ENCODE assay signal across 10 cellular contexts in the genomic region with DNA sequence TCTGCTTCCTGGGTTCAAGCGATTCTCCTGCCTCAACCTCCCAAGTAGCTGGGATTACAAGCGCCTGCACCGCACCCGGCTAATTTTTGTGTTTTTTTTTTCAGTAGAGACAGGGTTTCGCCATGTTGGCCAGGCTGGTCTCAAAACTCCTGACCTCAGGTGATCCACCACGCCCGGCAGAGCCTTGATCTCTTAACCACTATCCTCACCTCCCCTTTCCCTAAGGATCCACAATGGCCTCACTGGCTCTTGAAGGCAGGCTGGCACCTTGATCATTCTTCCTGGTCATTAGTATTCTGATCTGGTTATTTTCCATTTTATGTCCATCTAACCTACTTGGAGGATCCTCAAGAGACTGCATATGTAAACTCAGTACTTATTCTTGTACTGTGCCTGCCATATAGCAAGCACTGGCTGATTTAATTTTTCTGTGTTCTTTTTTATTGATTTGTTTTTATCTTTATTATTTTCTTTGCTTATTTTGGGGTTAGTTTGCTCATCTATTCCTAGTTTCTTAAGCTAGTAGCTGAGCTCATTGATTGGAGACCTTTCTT. TPM values are rescaled to one million over a fixed set of nuclear protein-coding genes. Genes with fewer than 3 reads are reported as not detected.
DNase-seq lines count a peak whose midpoint lies in the region; ATAC-seq and TF ChIP-seq lines count a peak whose summit lies in the region.
"Had no signal": no experiment of that assay in that cellular context is flagged by ENCODE, and none has a peak within 500 bp of the region (broad histone marks: within the 10 kb centered on the region; RNA-seq: fewer than 3 reads in every experiment).

No MANE protein-coding gene starts in this region.

- no peaks in the 10 kb centered on the region for H3K27me3 Mint-ChIP-seq in CD4-positive, alpha-beta memory T cell
- H3K27me3 Mint-ChIP-seq in GM23338 (ENCODE audit: insufficient read depth, low read depth, poor library complexity), result peaks cover 82% of the 10 kb centered on the region

- H3K9me3 Mint-ChIP-seq in CD4-positive, alpha-beta memory T cell, result peaks cover 0 to 3% (median 0%) of the 10 kb centered on the region in 8 donors
- H3K9me3 Mint-ChIP-seq in GM23338, result peaks cover 54% of the 10 kb centered on the region; the same call in 2 of the 3 replicates

- H4K20me1 ChIP-seq in GM23338 (replicated peaks; ENCODE audit: insufficient read depth), result peaks cover 6% of the 10 kb centered on the region

- peaks cover 17% of the 10 kb centered on the region for H3K79me2 ChIP-seq in GM23338 (replicated peaks; ENCODE audit: insufficient read depth)

- H3K4me3 ChIP-seq in CD4-positive, alpha-beta memory T cell (ENCODE audit: low read length in 2 of 2), result no peak overlapping the region
- H3K4me3 ChIP-seq in GM23338, result no peak overlapping the region
- H3K4me3 ChIP-seq in brain microvascular endothelial cell (ENCODE audit: low read depth, low read length), result no peak overlapping the region

- H2AFZ ChIP-seq in GM23338, result no peak overlapping the region

- no peak for TF ChIP-seq CTCF in GM23338 (conservative IDR thresholded peaks at IDR 0.05; ENCODE audit: low read depth in 2 of 2)
- no peak for TF ChIP-seq CTCF in brain microvascular endothelial cell (IDR thresholded peaks at IDR 0.05; ENCODE audit: low read depth, low read length, missing control alignments)

- no peak overlapping the region for H3K4me2 ChIP-seq in GM23338

- peaks cover 36 to 63% (median 51%) of the 10 kb centered on the region in 4 donors for H3K4me1 Mint-ChIP-seq in CD4-positive, alpha-beta memory T cell
- peaks cover 25% of the 10 kb centered on the region for H3K4me1 Mint-ChIP-seq in GM23338

- H3K4me1 ChIP-seq in CD4-positive, alpha-beta memory T cell (ENCODE audit: insufficient read depth, low read length), result peaks cover 65% of the 10 kb centered on the region
- peaks cover 22% of the 10 kb centered on the region for H3K4me1 ChIP-seq in GM23338 (ENCODE audit: insufficient read depth)

- H3K4me3 Mint-ChIP-seq in CD4-positive, alpha-beta memory T cell, result peak overlapping the region in 7 of 8 donors; percentile 17 to 80 (median 69)
- peak overlapping the region; percentile 49; the same call in 2 of the 3 replicates for H3K4me3 Mint-ChIP-seq in GM23338

- H3K27ac ChIP-seq in CD4-positive, alpha-beta memory T cell (ENCODE audit: low read depth, low read length), result no peak overlapping the region
- H3K27ac ChIP-seq in GM23338 (ENCODE audit: low read depth) (peak overlapping the region; percentile 100), brain microvascular endothelial cell (no peak overlapping the region)

- H3K9me3 ChIP-seq in CD4-positive, alpha-beta memory T cell (ENCODE audit: control insufficient read depth in 1 of 2, low read length in 2 of 2), result no peaks in the 10 kb centered on the region
- H3K9me3 ChIP-seq: stomach had no signal

- peaks cover 85% of the 10 kb centered on the region for H3F3A ChIP-seq in GM23338 (replicated peaks; ENCODE audit: low read depth)

- H3K36me3 ChIP-seq in CD4-positive, alpha-beta memory T cell (ENCODE audit: insufficient read depth, low read length), result peaks cover 44% of the 10 kb centered on the region
- peaks cover 43% of the 10 kb centered on the region for H3K36me3 ChIP-seq in GM23338 (ENCODE audit: insufficient read depth)
- H3K36me3 ChIP-seq in brain microvascular endothelial cell (replicated peaks), result peaks cover 61% of the 10 kb centered on the region

- CTCF ChIA-PET in CD4-positive, alpha-beta memory T cell (lab: Charles Lee; ENCODE audit: partially characterized antibody), result interaction anchor here (1.5 kb wide), 1 partner anchor 224 kb away, joined by 5 read pairs; the partner anchor contains the start of gene YTHDF2

- POLR2A ChIA-PET in CD4-positive, alpha-beta memory T cell (lab: Charles Lee; ENCODE audit: partially characterized antibody), result interaction anchor here (0.6 to 10.8 kb wide), 7 partner anchors 68 to 896 kb away, joined by 3 to 234 read pairs (median 3); partner anchors contain the start of gene EPB41

- peaks cover 45 to 63% of the 10 kb centered on the region in 2 donors for H3K36me3 Mint-ChIP-seq in CD4-positive, alpha-beta memory T cell
- H3K36me3 Mint-ChIP-seq in GM23338 (ENCODE audit: low read depth), result peaks cover 75% of the 10 kb centered on the region

- ATAC-seq in GM23338 (peak; percentile 0; the same call in 1 of the 3 replicates), HG03196 (IDR thresholded peaks at IDR 0.05; ENCODE audit: unreplicated experiment) (no peak), GM18858 (IDR thresholded peaks at IDR 0.05; ENCODE audit: unreplicated experiment) (no peak)

- H3K9me2 ChIP-seq in GM23338 (ENCODE audit: insufficient read depth), result no peaks in the 10 kb centered on the region

- no peaks in the 10 kb centered on the region for H3K27me3 ChIP-seq in CD4-positive, alpha-beta memory T cell (ENCODE audit: insufficient read depth, low read length)
- no peaks in the 10 kb centered on the region for H3K27me3 ChIP-seq in GM23338 (ENCODE audit: insufficient read depth)
- no peaks in the 10 kb centered on the region for H3K27me3 ChIP-seq in brain microvascular endothelial cell (replicated peaks)
- H3K27me3 ChIP-seq: stomach had no signal

- peak overlapping the region; percentile 67 to 96 (median 88) for H3K27ac Mint-ChIP-seq in CD4-positive, alpha-beta memory T cell
- H3K27ac Mint-ChIP-seq in GM23338, result peak overlapping the region; percentile 88

- in situ Hi-C loops in brain microvascular endothelial cell (cut with HindIII; ENCODE audit: low pct_ligation_motif_present, low sequenced_read_pairs), result no loop called here

- intact Hi-C loops in CD4-positive, alpha-beta memory T cell (cut with micrococcal nuclease), result no loop called here

- no peak for DNase-seq in CD4-positive, alpha-beta memory T cell
- DNase-seq in GM23338 (ENCODE audit: low spot score) (no peak), iris pigment epithelial cell (ENCODE audit: low read depth) (peak; percentile 26), brain microvascular endothelial cell (no peak), COR-L47 (lab: John Stamatoyannopoulos, UW) (no peak)
- peak; percentile 27 to 32 for DNase-seq in activated CD4-positive, alpha-beta T cell treated with anti-CD3 and anti-CD28 coated beads, Interleukin-2, amount 50 U/mL, for 24 hours (ENCODE audit: low read depth in 1 of 2, low spot score in 1 of 2)
- DNase-seq: SIG-M5, stomach had no signal

TF ChIP-seq in GM23338, 12 proteins besides CTCF, POLR2A, EP300 and RAD21 (continues in another document):
- TF ChIP-seq EZH2 (IDR thresholded peaks at IDR 0.05; ENCODE audit: low read depth, unreplicated experiment) (no peak), ZNF114 (CRISPR knock-in tag; IDR thresholded peaks at IDR 0.05) (no peak), POLR2AphosphoS5 (IDR thresholded peaks at IDR 0.05; ENCODE audit: low read depth) (no peak; the same call in 1 of the 2 replicates), CREB1 (CRISPR knock-in tag; IDR thresholded peaks at IDR 0.05; ENCODE audit: low read depth) (no peak), ZNF331 (CRISPR knock-in tag; IDR thresholded peaks at IDR 0.05; ENCODE audit: low read depth) (no peak)
- TF ChIP-seq, protein P1, sequence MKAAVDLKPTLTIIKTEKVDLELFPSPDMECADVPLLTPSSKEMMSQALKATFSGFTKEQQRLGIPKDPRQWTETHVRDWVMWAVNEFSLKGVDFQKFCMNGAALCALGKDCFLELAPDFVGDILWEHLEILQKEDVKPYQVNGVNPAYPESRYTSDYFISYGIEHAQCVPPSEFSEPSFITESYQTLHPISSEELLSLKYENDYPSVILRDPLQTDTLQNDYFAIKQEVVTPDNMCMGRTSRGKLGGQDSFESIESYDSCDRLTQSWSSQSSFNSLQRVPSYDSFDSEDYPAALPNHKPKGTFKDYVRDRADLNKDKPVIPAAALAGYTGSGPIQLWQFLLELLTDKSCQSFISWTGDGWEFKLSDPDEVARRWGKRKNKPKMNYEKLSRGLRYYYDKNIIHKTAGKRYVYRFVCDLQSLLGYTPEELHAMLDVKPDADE (IDR thresholded peaks at IDR 0.05), result no peak
- TF ChIP-seq, protein P2, sequence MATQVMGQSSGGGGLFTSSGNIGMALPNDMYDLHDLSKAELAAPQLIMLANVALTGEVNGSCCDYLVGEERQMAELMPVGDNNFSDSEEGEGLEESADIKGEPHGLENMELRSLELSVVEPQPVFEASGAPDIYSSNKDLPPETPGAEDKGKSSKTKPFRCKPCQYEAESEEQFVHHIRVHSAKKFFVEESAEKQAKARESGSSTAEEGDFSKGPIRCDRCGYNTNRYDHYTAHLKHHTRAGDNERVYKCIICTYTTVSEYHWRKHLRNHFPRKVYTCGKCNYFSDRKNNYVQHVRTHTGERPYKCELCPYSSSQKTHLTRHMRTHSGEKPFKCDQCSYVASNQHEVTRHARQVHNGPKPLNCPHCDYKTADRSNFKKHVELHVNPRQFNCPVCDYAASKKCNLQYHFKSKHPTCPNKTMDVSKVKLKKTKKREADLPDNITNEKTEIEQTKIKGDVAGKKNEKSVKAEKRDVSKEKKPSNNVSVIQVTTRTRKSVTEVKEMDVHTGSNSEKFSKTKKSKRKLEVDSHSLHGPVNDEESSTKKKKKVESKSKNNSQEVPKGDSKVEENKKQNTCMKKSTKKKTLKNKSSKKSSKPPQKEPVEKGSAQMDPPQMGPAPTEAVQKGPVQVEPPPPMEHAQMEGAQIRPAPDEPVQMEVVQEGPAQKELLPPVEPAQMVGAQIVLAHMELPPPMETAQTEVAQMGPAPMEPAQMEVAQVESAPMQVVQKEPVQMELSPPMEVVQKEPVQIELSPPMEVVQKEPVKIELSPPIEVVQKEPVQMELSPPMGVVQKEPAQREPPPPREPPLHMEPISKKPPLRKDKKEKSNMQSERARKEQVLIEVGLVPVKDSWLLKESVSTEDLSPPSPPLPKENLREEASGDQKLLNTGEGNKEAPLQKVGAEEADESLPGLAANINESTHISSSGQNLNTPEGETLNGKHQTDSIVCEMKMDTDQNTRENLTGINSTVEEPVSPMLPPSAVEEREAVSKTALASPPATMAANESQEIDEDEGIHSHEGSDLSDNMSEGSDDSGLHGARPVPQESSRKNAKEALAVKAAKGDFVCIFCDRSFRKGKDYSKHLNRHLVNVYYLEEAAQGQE (IDR thresholded peaks at IDR 0.05; ENCODE audit: unreplicated experiment), result no peak

RNA-seq across cellular contexts. Expression of gene RCC1, which starts 6.3 kb away (rescaled TPM):
- total RNA-seq in CD4-positive, alpha-beta memory T cell, result 10 to 100 TPM; 16.7 to 18.4 TPM
- polyA plus RNA-seq in CD4-positive, alpha-beta memory T cell, result 10 to 100 TPM in 1 of 2 donors, 1 to 10 TPM in 1; 7.8 to 11.7 TPM
- 88.8 and 97.4 TPM in 2 replicates for total RNA-seq in GM23338 (2014; rRNA removed; shearing (Covaris generic))
- polyA plus RNA-seq in GM23338 (2016; fragmentation: Nextera tagmentation; extraction: Ambion mirVana), result 35.6 and 36.9 TPM in 2 replicates

RNA-seq across cellular contexts. Expression of gene TRNAU1AP, which starts 40.8 kb away (rescaled TPM):
- total RNA-seq in CD4-positive, alpha-beta memory T cell, result 10 to 100 TPM; 46.3 to 46.7 TPM
- 10 to 100 TPM; 25.8 to 30.7 TPM for polyA plus RNA-seq in CD4-positive, alpha-beta memory T cell
- 13.0 and 20.3 TPM in 2 replicates for total RNA-seq in GM23338 (2014; rRNA removed; shearing (Covaris generic))
- polyA plus RNA-seq in GM23338 (2016; fragmentation: Nextera tagmentation; extraction: Ambion mirVana), result 39.2 and 42.1 TPM in 2 replicates

Comparison
In these comparisons a context has a peak if more than half of its experiments do, and no peak if none do; other contexts are left out.
1. DNase-seq: peak in activated CD4-positive, alpha-beta T cell treated with anti-CD3 and anti-CD28 coated beads, Interleukin-2, amount 50 U/mL, for 24 hours (2 of 2) and iris pigment epithelial cell (single experiment); none in CD4-positive, alpha-beta memory T cell (0 of 5), GM23338 (single experiment), brain microvascular endothelial cell (single experiment) and COR-L47 (single experiment).